Comparison of ENCODE assay signal across 11 cellular contexts in the genomic region with DNA sequence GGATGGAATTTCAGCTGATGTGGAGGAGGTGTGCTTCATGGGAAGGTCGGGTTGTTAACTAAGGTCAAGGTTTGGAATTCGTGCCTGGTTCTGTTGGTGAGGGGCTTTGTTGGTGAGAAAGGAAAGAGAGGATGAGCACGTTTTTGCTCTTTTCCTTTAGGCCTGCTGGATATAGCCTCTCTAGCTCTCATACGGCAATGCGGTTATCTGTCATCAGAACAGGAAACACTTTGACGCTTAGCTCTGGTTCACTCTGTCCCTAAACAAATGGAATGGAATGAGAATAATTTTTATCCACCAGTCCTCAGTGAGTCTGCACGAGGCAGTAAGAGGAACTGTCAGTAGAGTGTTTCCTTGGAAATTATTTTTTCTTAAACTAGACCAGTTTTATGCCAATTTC.
DNase-seq lines count a peak whose midpoint lies in the region; ATAC-seq and TF ChIP-seq lines count a peak whose summit lies in the region.
"Had no signal": no experiment of that assay in that cellular context is flagged by ENCODE, and none has a peak within 500 bp of the region (broad histone marks: within the 10 kb centered on the region; RNA-seq: fewer than 3 reads in every experiment).

No MANE protein-coding gene starts in this region.

- CTCF ChIA-PET in PC-9 (lab: Charles Lee) = no interaction called here

- no TSS peak for BruUV-seq in PC-9 (replicated peaks; lab: Mats Ljungman, UMichigan)

- H3K9me3 ChIP-seq in PC-9 (ENCODE audit: insufficient read depth, low read depth) = no peaks in the 10 kb centered on the region

- TF ChIP-seq CTCF in C4-2B (conservative IDR thresholded peaks at IDR 0.05) = no peak
- TF ChIP-seq CTCF in omental fat pad (IDR thresholded peaks at IDR 0.05) = no peak
- no peak for TF ChIP-seq CTCF in PC-9 (conservative IDR thresholded peaks at IDR 0.05)

- no peak overlapping the region for H2AFZ ChIP-seq in PC-9

- H3K4me2 ChIP-seq in PC-9 = no peak overlapping the region

- no peaks in the 10 kb centered on the region for H3K36me3 ChIP-seq in PC-9 (ENCODE audit: low read depth)

- H3K27ac ChIP-seq in C4-2B (peak overlapping the region; percentile 25; the same call in 1 of the 2 replicates), PC-9 (no peak overlapping the region)

- H3K9me2 ChIP-seq in PC-9 (ENCODE audit: insufficient read depth) = 0 out of 2 replicates have a peak, but pooled peaks cover 5% of the 10 kb centered on the region

- DNase-seq in globus pallidus (ENCODE audit: low spot score) (peak; percentile 4), omental fat pad (ENCODE audit: low spot score) (no peak), NCI-H1105 (lab: John Stamatoyannopoulos, UW) (no peak), hypothalamus (lab: John Stamatoyannopoulos, UW) (no peak), PC-9 (no peak), NCI-H1092 (lab: John Stamatoyannopoulos, UW) (no peak)
- DNase-seq: activated CD8-positive, alpha-beta T cell treated with anti-CD3 and anti-CD28 coated beads for 36 hours; DMS 273 treated with DMSO at 0.1 percent for 48 hours; occipital lobe had no signal

- no peaks in the 10 kb centered on the region for H3F3A ChIP-seq in PC-9 (ENCODE audit: insufficient read depth, low read depth)

- no peaks in the 10 kb centered on the region for H3K27me3 ChIP-seq in PC-9 (ENCODE audit: insufficient read depth, low read depth)

- H3K4me3 ChIP-seq in PC-9 = no peak overlapping the region

- intact Hi-C loops in PC-9 (cut with micrococcal nuclease; ENCODE audit: unreplicated experiment) = no loop called here

- H3K79me2 ChIP-seq in PC-9 (ENCODE audit: low read depth) = no peaks in the 10 kb centered on the region

- peak; percentile 85 for ATAC-seq in SK-N-SH treated with all-trans-retinoic acid at 6 μM for 48 hours
- ATAC-seq in omental fat pad (ENCODE audit: low FRiP score) = peak; percentile 44
- ATAC-seq: activated CD8-positive, alpha-beta T cell treated with anti-CD3 and anti-CD28 coated beads for 36 hours had no signal

- POLR2A ChIA-PET in PC-9 (lab: Charles Lee; ENCODE audit: unreplicated experiment) = no interaction called here

- H4K20me1 ChIP-seq in PC-9 (ENCODE audit: insufficient read depth) = no peaks in the 10 kb centered on the region; the same call in 1 of the 2 replicates

- H3K4me1 ChIP-seq in PC-9 (replicated peaks; ENCODE audit: insufficient read depth) = no peaks in the 10 kb centered on the region

TF ChIP-seq in SK-N-SH treated with all-trans-retinoic acid at 6 μM for 48 hours, 23 proteins besides CTCF, POLR2A, EP300 and RAD21:
- TF ChIP-seq, protein P1, sequence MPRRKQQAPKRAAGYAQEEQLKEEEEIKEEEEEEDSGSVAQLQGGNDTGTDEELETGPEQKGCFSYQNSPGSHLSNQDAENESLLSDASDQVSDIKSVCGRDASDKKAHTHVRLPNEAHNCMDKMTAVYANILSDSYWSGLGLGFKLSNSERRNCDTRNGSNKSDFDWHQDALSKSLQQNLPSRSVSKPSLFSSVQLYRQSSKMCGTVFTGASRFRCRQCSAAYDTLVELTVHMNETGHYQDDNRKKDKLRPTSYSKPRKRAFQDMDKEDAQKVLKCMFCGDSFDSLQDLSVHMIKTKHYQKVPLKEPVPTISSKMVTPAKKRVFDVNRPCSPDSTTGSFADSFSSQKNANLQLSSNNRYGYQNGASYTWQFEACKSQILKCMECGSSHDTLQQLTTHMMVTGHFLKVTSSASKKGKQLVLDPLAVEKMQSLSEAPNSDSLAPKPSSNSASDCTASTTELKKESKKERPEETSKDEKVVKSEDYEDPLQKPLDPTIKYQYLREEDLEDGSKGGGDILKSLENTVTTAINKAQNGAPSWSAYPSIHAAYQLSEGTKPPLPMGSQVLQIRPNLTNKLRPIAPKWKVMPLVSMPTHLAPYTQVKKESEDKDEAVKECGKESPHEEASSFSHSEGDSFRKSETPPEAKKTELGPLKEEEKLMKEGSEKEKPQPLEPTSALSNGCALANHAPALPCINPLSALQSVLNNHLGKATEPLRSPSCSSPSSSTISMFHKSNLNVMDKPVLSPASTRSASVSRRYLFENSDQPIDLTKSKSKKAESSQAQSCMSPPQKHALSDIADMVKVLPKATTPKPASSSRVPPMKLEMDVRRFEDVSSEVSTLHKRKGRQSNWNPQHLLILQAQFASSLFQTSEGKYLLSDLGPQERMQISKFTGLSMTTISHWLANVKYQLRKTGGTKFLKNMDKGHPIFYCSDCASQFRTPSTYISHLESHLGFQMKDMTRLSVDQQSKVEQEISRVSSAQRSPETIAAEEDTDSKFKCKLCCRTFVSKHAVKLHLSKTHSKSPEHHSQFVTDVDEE (CRISPR knock-in tag; IDR thresholded peaks at IDR 0.05) = peak; percentile 49; the same call in 1 of the 2 replicates
- no peak for TF ChIP-seq PPARA (CRISPR knock-in tag; IDR thresholded peaks at IDR 0.05; ENCODE audit: borderline replicate concordance)
